Comparison of ENCODE assay signal across 24 cellular contexts in the genomic region with DNA sequence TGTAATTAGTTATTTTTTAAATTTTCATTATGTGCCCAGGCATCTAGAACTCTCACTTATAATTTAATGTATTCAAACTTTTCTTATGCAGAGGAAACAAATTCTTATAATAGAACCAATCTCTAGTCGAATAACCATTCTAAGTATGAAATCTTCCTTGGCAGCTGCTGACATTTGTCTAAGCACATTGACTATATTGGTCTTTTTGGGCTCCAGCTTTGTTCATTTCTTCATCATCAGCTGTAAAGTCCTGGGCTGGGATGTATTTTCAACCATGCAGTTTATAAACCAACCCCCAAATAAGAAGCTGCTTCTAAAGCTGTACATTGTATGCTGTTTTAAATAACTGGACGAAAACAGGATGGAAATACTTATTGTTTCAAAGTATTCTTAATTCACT.
"Had no signal": no experiment of that assay in that cellular context is flagged by ENCODE, and none has a peak within 500 bp of the region (broad histone marks: within the 10 kb centered on the region; RNA-seq: fewer than 3 reads in every experiment).

No MANE protein-coding gene starts in this region.

- H3K27ac ChIP-seq: VCaP had no signal

- H3K9me3 Mint-ChIP-seq: activated naive CD4-positive, alpha-beta T cell treated with anti-CD3 and anti-CD28 coated beads, Interleukin-2, amount 10 ng/mL, durations not matched to agents 7 days and 5 days; activated naive CD8-positive, alpha-beta T cell treated with anti-CD3 and anti-CD28 coated beads for 36 hours; activated T-helper 2 cell treated with anti-CD3 and anti-CD28 coated beads, Interferon-gamma antibody, Interleukin-2, Interleukin-4, amounts not matched to agents 10 μg/mL and 5 μg/mL and 100 μg/mL, durations not matched to agents 14 hours and 24 hours and 36 hours had no signal

- DNase-seq: activated CD4-positive, alpha-beta memory T cell treated with anti-CD3 and anti-CD28 coated beads, Interleukin-2, amount 10 ng/mL, durations not matched to agents 7 days and 5 days; activated CD4-positive, alpha-beta T cell treated with anti-CD3 and anti-CD28 coated beads, Interleukin-2, amount 10 ng/mL, durations not matched to agents 7 days and 5 days; activated CD4-positive, CD25-positive, alpha-beta regulatory T cell; activated gamma-delta T cell treated with Interleukin-2 at 50 U/mL for 16 hours; activated naive CD4-positive, alpha-beta T cell treated with anti-CD3 and anti-CD28 coated beads, Interleukin-2, amount 10 ng/mL, durations not matched to agents 7 days and 5 days; activated naive CD8-positive, alpha-beta T cell treated with anti-CD3 and anti-CD28 coated beads for 36 hours; activated T-cell treated with anti-CD3 and anti-CD28 coated beads for 4 hours; activated T-cell treated with anti-CD3 and anti-CD28 coated beads, Interleukin-2, amount 50 U/mL, for 48 hours; cerebellar nuclear complex; KG1; NCI-H1092; NCI-H1417; NCI-H1930; NCI-H2171; NCI-H2227 treated with DMSO at 0.1 percent for 48 hours; NCI-H446 treated with DMSO at 0.1 percent for 48 hours; NCI-H526; NCI-H774; SHP77 treated with DMSO at 0.1 percent for 48 hours; T-cell; T-helper 2 cell; T1000 had no signal

- H3K27ac Mint-ChIP-seq: activated CD4-positive, alpha-beta memory T cell treated with anti-CD3 and anti-CD28 coated beads, Interleukin-2, amount 10 ng/mL, durations not matched to agents 7 days and 5 days; activated naive CD4-positive, alpha-beta T cell treated with anti-CD3 and anti-CD28 coated beads, Interleukin-2, amount 10 ng/mL, durations not matched to agents 7 days and 5 days; activated naive CD8-positive, alpha-beta T cell treated with anti-CD3 and anti-CD28 coated beads for 36 hours; activated T-helper 2 cell treated with anti-CD3 and anti-CD28 coated beads, Interferon-gamma antibody, Interleukin-2, Interleukin-4, amounts not matched to agents 10 μg/mL and 5 μg/mL and 100 μg/mL, durations not matched to agents 14 hours and 24 hours and 36 hours had no signal

- H3K4me3 Mint-ChIP-seq: activated CD4-positive, alpha-beta memory T cell treated with anti-CD3 and anti-CD28 coated beads, Interleukin-2, amount 10 ng/mL, durations not matched to agents 7 days and 5 days; activated CD4-positive, alpha-beta T cell treated with anti-CD3 and anti-CD28 coated beads, Interleukin-2, amount 10 ng/mL, durations not matched to agents 7 days and 5 days; activated naive CD4-positive, alpha-beta T cell treated with anti-CD3 and anti-CD28 coated beads, Interleukin-2, amount 10 ng/mL, durations not matched to agents 7 days and 5 days; activated naive CD8-positive, alpha-beta T cell treated with anti-CD3 and anti-CD28 coated beads for 36 hours; T-cell had no signal

- ATAC-seq: T-cell had no signal
